In the genomic region with DNA sequence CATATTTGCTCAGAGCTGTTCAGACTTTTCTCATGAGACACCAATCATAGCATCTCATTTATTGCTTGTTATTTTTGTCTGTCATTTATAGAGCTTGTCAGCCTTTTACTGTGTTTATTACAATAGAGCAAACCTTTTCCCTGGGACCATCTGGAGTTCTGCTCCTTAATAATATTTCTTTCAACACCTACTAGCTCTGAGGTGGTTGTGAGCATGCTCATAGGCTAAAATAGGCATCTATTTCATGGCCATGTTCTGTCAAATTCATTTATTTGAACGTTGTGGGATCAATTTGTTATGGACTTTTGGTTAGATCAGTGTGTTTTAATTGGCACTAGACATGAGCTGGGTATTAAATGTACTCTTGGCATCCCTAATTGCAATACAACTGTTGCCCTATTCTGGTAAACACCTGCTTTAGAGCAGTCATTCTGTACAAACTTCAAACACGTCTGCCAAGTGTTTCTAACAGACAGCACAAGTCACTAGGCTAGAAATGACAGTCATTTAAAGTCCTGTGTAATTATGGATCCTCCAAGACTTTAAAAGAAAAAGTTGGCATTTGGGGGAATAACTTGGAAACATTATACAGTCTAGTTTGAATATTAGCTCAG, we compare ENCODE assay signal across 30 cellular contexts.
"Had no signal": no experiment of that assay in that cellular context is flagged by ENCODE, and none has a peak within 500 bp of the region (broad histone marks: within the 10 kb centered on the region; RNA-seq: fewer than 3 reads in every experiment).

No MANE protein-coding gene starts in this region.

- H3K9me3 Mint-ChIP-seq: neural crest cell; stimulated activated memory B cell treated with anti-CD40 and anti-IgM and Interleukin-4, amounts not matched to agents 10 μg/mL and 1 μg/mL and 100 μg/mL, for 72 hours; stimulated activated naive CD8-positive, alpha-beta T cell treated with anti-CD3 and anti-CD28 coated beads, Interleukin-15, amount 100 ng/mL, for 72 hours had no signal

- H3K4me3 Mint-ChIP-seq: activated CD4-positive, alpha-beta T cell treated with anti-CD3 and anti-CD28 coated beads for 36 hours; activated naive CD8-positive, alpha-beta T cell; naive thymus-derived CD8-positive, alpha-beta T cell; neural crest cell; stimulated activated memory B cell treated with anti-CD40 and anti-IgM and Interleukin-4, amounts not matched to agents 10 μg/mL and 1 μg/mL and 100 μg/mL, for 72 hours; stimulated activated naive CD8-positive, alpha-beta T cell treated with anti-CD3 and anti-CD28 coated beads, Interleukin-15, amount 100 ng/mL, for 72 hours; T-helper 2 cell treated with Interferon-gamma antibody and Interleukin-4, amounts not matched to agents 5 μg/mL and 100 μg/mL, for 36 hours had no signal

- H3K9ac ChIP-seq: parathyroid adenoma had no signal

- H3K9me3 ChIP-seq: colonic mucosa, esophagus squamous epithelium, upper lobe of left lung, vagina had no signal

- H3K27ac Mint-ChIP-seq: activated CD4-positive, alpha-beta T cell treated with anti-CD3 and anti-CD28 coated beads for 36 hours; activated naive CD8-positive, alpha-beta T cell; naive thymus-derived CD8-positive, alpha-beta T cell; stimulated activated memory B cell treated with anti-CD40 and anti-IgM and Interleukin-4, amounts not matched to agents 10 μg/mL and 1 μg/mL and 100 μg/mL, for 72 hours; stimulated activated naive CD8-positive, alpha-beta T cell treated with anti-CD3 and anti-CD28 coated beads, Interleukin-15, amount 100 ng/mL, for 72 hours; T-helper 2 cell treated with Interferon-gamma antibody and Interleukin-4, amounts not matched to agents 5 μg/mL and 100 μg/mL, for 36 hours had no signal

- ATAC-seq: activated CD4-positive, alpha-beta T cell treated with anti-CD3 and anti-CD28 coated beads for 36 hours; left cardiac atrium; naive thymus-derived CD8-positive, alpha-beta T cell; right cardiac atrium; stimulated activated memory B cell treated with anti-CD40 and anti-IgM and Interleukin-4, amounts not matched to agents 10 μg/mL and 1 μg/mL and 100 μg/mL, for 72 hours; stimulated activated naive CD8-positive, alpha-beta T cell treated with anti-CD3 and anti-CD28 coated beads, Interleukin-15, amount 100 ng/mL, for 72 hours had no signal

- H3K4me1 ChIP-seq: colonic mucosa, esophagus squamous epithelium, parathyroid adenoma, upper lobe of left lung, vagina had no signal

- H3K27ac ChIP-seq: colonic mucosa, epithelial cell of prostate, esophagus squamous epithelium, hepatocyte, parathyroid adenoma, upper lobe of left lung, vagina had no signal

- H3K4me3 ChIP-seq: colonic mucosa, esophagus squamous epithelium, hepatocyte, upper lobe of left lung, vagina had no signal

- H3K36me3 ChIP-seq: colonic mucosa, esophagus squamous epithelium, upper lobe of left lung, vagina had no signal

- H2AFZ ChIP-seq: hepatocyte, parathyroid adenoma had no signal

- H3K27me3 ChIP-seq: colonic mucosa, esophagus squamous epithelium, hepatocyte, upper lobe of left lung, vagina had no signal

- DNase-seq: activated CD4-positive, alpha-beta T cell treated with anti-CD3 and anti-CD28 coated beads for 36 hours; activated CD4-positive, CD25-positive, alpha-beta regulatory T cell; activated effector memory CD4-positive, alpha-beta T cell treated with Interleukin-2 at 50 U/mL for 16 hours; activated naive CD4-positive, alpha-beta T cell treated with Interleukin-2 at 50 U/mL for 16 hours; activated T-cell treated with anti-CD3 and anti-CD28 coated beads for 4 hours; anterior cingulate cortex; cerebellar nuclear complex; colonic mucosa; effector CD8-positive, alpha-beta T cell; esophagus squamous epithelium; foreskin melanocyte; glutamatergic neuron; left cardiac atrium; midbrain; naive thymus-derived CD8-positive, alpha-beta T cell; occipital lobe; right cardiac atrium; stimulated activated CD4-positive, alpha-beta T cell treated with anti-CD3 and anti-CD28 coated beads, Interleukin-12 subunit alpha, Interleukin-12 subunit beta, amount 100 ng/mL, for 4 hours; stimulated activated CD4-positive, alpha-beta T cell treated with anti-CD3 and anti-CD28 coated beads, Interleukin-4, amount 100 ng/mL, for 24 hours; stimulated activated naive CD8-positive, alpha-beta T cell treated with anti-CD3 and anti-CD28 coated beads, Interleukin-15, amount 100 ng/mL, for 72 hours; substantia nigra; upper lobe of left lung had no signal

- H3K36me3 Mint-ChIP-seq: activated naive CD8-positive, alpha-beta T cell; stimulated activated memory B cell treated with anti-CD40 and anti-IgM and Interleukin-4, amounts not matched to agents 10 μg/mL and 1 μg/mL and 100 μg/mL, for 72 hours had no signal

- H3K4me2 ChIP-seq: hepatocyte had no signal

- H3K4me1 Mint-ChIP-seq: activated CD4-positive, alpha-beta T cell treated with anti-CD3 and anti-CD28 coated beads for 36 hours; naive thymus-derived CD8-positive, alpha-beta T cell; stimulated activated memory B cell treated with anti-CD40 and anti-IgM and Interleukin-4, amounts not matched to agents 10 μg/mL and 1 μg/mL and 100 μg/mL, for 72 hours; stimulated activated naive CD8-positive, alpha-beta T cell treated with anti-CD3 and anti-CD28 coated beads, Interleukin-15, amount 100 ng/mL, for 72 hours had no signal

- H3K79me2 ChIP-seq: hepatocyte, parathyroid adenoma had no signal
